Comparison of ENCODE assay signal across 20 cellular contexts in genomic region chr2:95311821-95312542, GRCh38. TPM values are rescaled to one million over a fixed set of nuclear protein-coding genes. Genes with fewer than 3 reads are reported as not detected.
"Had no signal": no experiment of that assay in that cellular context is flagged by ENCODE, and none has a peak within 500 bp of the region (broad histone marks: within the 10 kb centered on the region; RNA-seq: fewer than 3 reads in every experiment).

No MANE protein-coding gene starts in this region.

- ATAC-seq: foreskin keratinocyte; naive thymus-derived CD8-positive, alpha-beta T cell; pancreas; sciatic nerve; stimulated activated naive B cell treated with anti-CD40 and anti-IgM and Interleukin-4, amounts not matched to agents 10 μg/mL and 1 μg/mL and 100 μg/mL, for 72 hours; stimulated activated naive CD8-positive, alpha-beta T cell treated with anti-CD3 and anti-CD28 coated beads, Interleukin-15, amount 100 ng/mL, for 72 hours had no signal

- H3K27me3 ChIP-seq: colonic mucosa, pancreas had no signal

- H3K36me3 ChIP-seq: colonic mucosa, pancreas, spleen had no signal

- H3K9me3 ChIP-seq: colonic mucosa, pancreas, spleen had no signal

- H3K27ac ChIP-seq: colonic mucosa, foreskin keratinocyte, pancreas, spleen had no signal

- DNase-seq: cerebellar nuclear complex; colonic mucosa; dermis blood vessel endothelial cell; effector CD4-positive, alpha-beta T cell; endodermal cell; erythroblast; foreskin keratinocyte; mesendoderm; naive thymus-derived CD8-positive, alpha-beta T cell; spleen; stimulated activated CD4-positive, alpha-beta T cell treated with anti-CD3 and anti-CD28 coated beads, Interleukin-2, amount 100 ng/mL, for 24 hours; stimulated activated CD4-positive, alpha-beta T cell treated with anti-CD3 and anti-CD28 coated beads, Interleukin-4, amount 100 ng/mL, for 4 hours; stimulated activated naive B cell treated with anti-CD40 and anti-IgM and Interleukin-4, amounts not matched to agents 10 μg/mL and 1 μg/mL and 100 μg/mL, for 72 hours; stimulated activated naive CD8-positive, alpha-beta T cell treated with anti-CD3 and anti-CD28 coated beads, Interleukin-15, amount 100 ng/mL, for 72 hours; trophoblast cell had no signal

- H3K4me1 ChIP-seq: colonic mucosa, pancreas, spleen had no signal

- FAIRE-seq: endothelial cell of umbilical vein, pancreas had no signal

- H3K4me3 ChIP-seq: colonic mucosa, pancreas, spleen had no signal

RNA-seq across cellular contexts. Expression of gene KCNIP3, which starts 14.8 kb away (rescaled TPM):
- total RNA-seq: lung microvascular endothelial cell; naive thymus-derived CD8-positive, alpha-beta T cell had no signal
- polyA plus RNA-seq: naive thymus-derived CD8-positive, alpha-beta T cell; neural cell had no signal

RNA-seq across cellular contexts. Expression of gene PROM2, which starts 37.7 kb away (rescaled TPM):
- polyA plus RNA-seq: naive thymus-derived CD8-positive, alpha-beta T cell had no signal
